Comparison of ENCODE assay signal across 10 cellular contexts in the genomic region with DNA sequence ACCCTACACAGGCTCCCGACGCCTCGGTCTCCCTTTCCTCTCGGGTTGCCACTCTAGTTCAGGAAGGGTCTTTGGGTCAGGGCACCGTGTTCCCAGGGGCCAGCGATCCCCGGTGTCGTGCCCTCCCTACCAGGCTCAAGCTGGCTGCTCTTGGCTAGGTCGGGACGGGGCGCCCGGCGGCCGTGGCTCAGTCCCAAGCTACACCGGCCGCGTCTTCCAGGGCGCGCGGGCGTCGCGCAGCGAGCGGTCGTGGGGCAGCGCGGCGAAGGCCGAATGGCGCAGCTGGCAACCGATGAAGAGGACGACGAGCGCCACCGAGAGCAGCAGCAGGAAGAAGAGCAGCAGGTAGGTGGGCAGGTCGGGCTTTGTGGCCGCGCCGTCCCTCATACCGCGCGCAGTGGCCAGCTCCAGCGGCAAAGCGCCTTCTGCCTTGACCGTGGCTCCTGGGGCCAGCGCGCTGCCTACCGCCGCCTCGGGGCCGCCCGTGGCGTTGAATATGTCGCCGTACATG. TPM values are rescaled to one million over a fixed set of nuclear protein-coding genes. Genes with fewer than 3 reads are reported as not detected.
DNase-seq lines count a peak whose midpoint lies in the region; ATAC-seq, FAIRE-seq and TF ChIP-seq lines count a peak whose summit lies in the region.
"Had no signal": no experiment of that assay in that cellular context is flagged by ENCODE, and none has a peak within 500 bp of the region (broad histone marks: within the 10 kb centered on the region; RNA-seq: fewer than 3 reads in every experiment).

No MANE protein-coding gene starts in this region.

- H3K27ac ChIP-seq in H9 (ENCODE audit: insufficient read length, low read depth, low read length), result no peak overlapping the region
- H3K27ac ChIP-seq in GM12878 (ENCODE audit: control insufficient read depth, insufficient read depth), result no peak overlapping the region

- no peak overlapping the region for H4K8ac ChIP-seq in H9 (replicated peaks; ENCODE audit: insufficient read length, low read depth, low read length)

- TF ChIP-seq CTCF in H9 (conservative IDR thresholded peaks at IDR 0.05) (no peak), GM12878 (IDR thresholded peaks at IDR 0.05 in 2 of 3, conservative IDR thresholded peaks at IDR 0.05 in 1 of 3; ENCODE audit: control insufficient read depth in 2 of 3, extremely low read depth in 1 of 3, insufficient read depth in 1 of 3, low read depth in 3 of 3, low read length in 3 of 3) (no peak)

- H4K5ac ChIP-seq in H9 (ENCODE audit: insufficient read length, low read depth, low read length), result no peak overlapping the region

- H3K4me2 ChIP-seq in H9 (ENCODE audit: insufficient read depth, insufficient read length, low read length) (peak overlapping the region; percentile 69), GM12878 (ENCODE audit: control insufficient read depth, insufficient read depth) (no peak overlapping the region)

- no peaks in the 10 kb centered on the region for H4K20me1 ChIP-seq in H9 (ENCODE audit: control insufficient read depth, insufficient read depth, insufficient read length)
- H4K20me1 ChIP-seq in GM12878 (ENCODE audit: control insufficient read depth, insufficient read depth), result no peaks in the 10 kb centered on the region

- no peak for TF ChIP-seq RAD21 in GM12878 (IDR thresholded peaks at IDR 0.05; ENCODE audit: insufficient read depth, low read depth, low read length)

- in situ Hi-C loops in GM12878 (cut with MboI), result no loop called here

- H3K36me3 Mint-ChIP-seq in H9 (ENCODE audit: insufficient read depth in 1 of 3, low read depth in 3 of 3), result peaks cover 6 to 18% (median 7%) of the 10 kb centered on the region in 3 experiments; a peak in 4 of 7 replicates

- peaks cover 16 to 23% of the 10 kb centered on the region in 2 experiments for H3K4me1 Mint-ChIP-seq in H9

- no peaks in the 10 kb centered on the region for H3K9me3 Mint-ChIP-seq in H9
- H3K9me3 Mint-ChIP-seq: activated CD4-positive, alpha-beta memory T cell treated with anti-CD3 and anti-CD28 coated beads for 36 hours had no signal

- H3K14ac ChIP-seq in H9 (ENCODE audit: insufficient read depth, low read length), result peak overlapping the region; percentile 9; the same call in 1 of the 2 replicates

- no peak overlapping the region for H3K4me3 ChIP-seq in GM12878
- H3K4me3 ChIP-seq in skeletal muscle cell (ENCODE audit: low read depth, low read length), result peak overlapping the region; percentile 34

- TF ChIP-seq POLR2A in GM12878 (IDR thresholded peaks at IDR 0.05; ENCODE audit: low read depth, low read length), result peak; percentile 24; the same call in 1 of the 2 replicates

- no peak overlapping the region for H3K4ac ChIP-seq in H9 (ENCODE audit: low read depth, low read length)

- no peak overlapping the region for H3K18ac ChIP-seq in H9 (ENCODE audit: insufficient read length, low read depth, low read length)

- SMC1A ChIA-PET in GM12878 (lab: Charles Lee; ENCODE audit: uncharacterized antibody, unreplicated experiment), result no interaction called here

- intact Hi-C loops in GM12878 (cut with micrococcal nuclease; ENCODE audit: unreplicated experiment), result no loop called here

- H3K23ac ChIP-seq in H9 (ENCODE audit: insufficient read length, low read depth, low read length), result no peak overlapping the region

- H3T11ph ChIP-seq in H9 (ENCODE audit: low read length), result no peak overlapping the region

- no CpG with 5 or more reads among the region's 56 CpGs for WGBS in H9 (ENCODE audit: extremely low coverage, insufficient read length, low lambda C conversion rate)
- 49% methylated on average over 30 of the region's 56 CpGs for WGBS in GM12878 (ENCODE audit: insufficient coverage, insufficient replicate concordance, low lambda C conversion rate, missing lambda C conversion rate)

- no peak overlapping the region for H2BK120ac ChIP-seq in H9 (ENCODE audit: low read depth, low read length, poor library complexity, severe bottlenecking)

- peak; percentile 16 for ATAC-seq in GM12878

- H3K27me3 ChIP-seq in H9 (ENCODE audit: insufficient read depth, low read length) (peaks cover 59% of the 10 kb centered on the region), GM12878 (replicated peaks in 1 of 2; ENCODE audit: control insufficient read depth in 2 of 2, insufficient read depth in 2 of 2, low read length in 1 of 2) (peaks cover 0 to 7% of the 10 kb centered on the region in 2 experiments; a peak in 3 of 4 replicates)

- H3K27me3 Mint-ChIP-seq in H9 (ENCODE audit: low read depth), result peaks cover 89% of the 10 kb centered on the region

- H3K4me1 ChIP-seq in H9 (ENCODE audit: insufficient read depth, low read length), result no peaks in the 10 kb centered on the region
- H3K4me1 ChIP-seq in GM12878 (ENCODE audit: control insufficient read depth, insufficient read depth, low read length), result no peaks in the 10 kb centered on the region

- H4K91ac ChIP-seq in H9 (ENCODE audit: insufficient read length, low read depth, low read length), result no peak overlapping the region

- H2BK20ac ChIP-seq in H9 (ENCODE audit: low read depth, low read length, poor library complexity, severe bottlenecking), result no peak overlapping the region

- H3K27ac Mint-ChIP-seq in H9, result no peak overlapping the region
- H3K27ac Mint-ChIP-seq: activated CD4-positive, alpha-beta memory T cell treated with anti-CD3 and anti-CD28 coated beads for 36 hours had no signal

- H2BK12ac ChIP-seq in H9 (ENCODE audit: insufficient read length, low read depth, low read length), result no peak overlapping the region

- CTCF ChIA-PET in GM12878 (lab: Yijun Ruan, JAX), result no interaction called here

- H3K4me3 Mint-ChIP-seq in H9, result peak overlapping the region; percentile 62 to 84
- H3K4me3 Mint-ChIP-seq: activated CD4-positive, alpha-beta memory T cell treated with anti-CD3 and anti-CD28 coated beads for 36 hours had no signal

- FAIRE-seq in GM12878 (lab: Jason Lieb, UNC), result no peak

- no peak overlapping the region for H2AK5ac ChIP-seq in H9 (ENCODE audit: insufficient read length, low read length)

- no peaks in the 10 kb centered on the region for H3K79me2 ChIP-seq in H9 (ENCODE audit: insufficient read depth, low read length)
- no peaks in the 10 kb centered on the region for H3K79me2 ChIP-seq in GM12878 (ENCODE audit: control insufficient read depth, insufficient read depth, low read length)

- POLR2A ChIA-PET in GM12878 (lab: Charles Lee), result no interaction called here

- peaks cover 16% of the 10 kb centered on the region for H3K23me2 ChIP-seq in H9 (ENCODE audit: insufficient read length, low read depth, low read length, poor library complexity, severe bottlenecking)

- DNase-seq in H9 (peak; percentile 57), GM12878 (ENCODE audit: low read depth, low spot score) (no peak), iPS-NIHi11 (ENCODE audit: low spot score) (peak; percentile 51), skeletal muscle cell (ENCODE audit: low read depth) (no peak), NCI-H2171 (lab: John Stamatoyannopoulos, UW) (no peak), anterior cingulate cortex (lab: John Stamatoyannopoulos, UW) (no peak)
- no peak for DNase-seq in stimulated activated CD4-positive, alpha-beta T cell treated with anti-CD3 and anti-CD28 coated beads, Interleukin-12 subunit alpha, Interleukin-12 subunit beta, amount 100 ng/mL, for 4 hours
- no peak for DNase-seq in activated CD4-positive, alpha-beta T cell treated with anti-CD3 and anti-CD28 coated beads for 4 hours
- DNase-seq: activated CD4-positive, alpha-beta memory T cell treated with anti-CD3 and anti-CD28 coated beads for 36 hours had no signal

- H3K56ac ChIP-seq in H9 (ENCODE audit: insufficient read length, low read depth, low read length), result no peak overlapping the region

- no peaks in the 10 kb centered on the region for H3K36me3 ChIP-seq in GM12878 (ENCODE audit: control insufficient read depth in 2 of 2, insufficient read depth in 2 of 2, low read length in 1 of 2)

- H2AFZ ChIP-seq in H9 (ENCODE audit: low read length) (no peak overlapping the region), GM12878 (ENCODE audit: control insufficient read depth, low read depth, low read length) (no peak overlapping the region)

- no peak for TF ChIP-seq EP300 in GM12878 (IDR thresholded peaks at IDR 0.05; ENCODE audit: borderline replicate concordance in 1 of 2, control insufficient read depth in 1 of 2, low read depth in 2 of 2, low read length in 2 of 2)

- no peak overlapping the region for H2BK15ac ChIP-seq in H9 (ENCODE audit: low read depth, low read length)

- no TSS peak for BruUV-seq in GM12878 (replicated peaks; lab: Mats Ljungman, UMichigan)

- RAD21 ChIA-PET in GM12878 (lab: Charles Lee; ENCODE audit: unreplicated experiment), result no interaction called here

- H3K79me1 ChIP-seq in H9 (ENCODE audit: insufficient read depth, low read depth, low read length, poor library complexity, severe bottlenecking), result no peaks in the 10 kb centered on the region

- H2BK5ac ChIP-seq in H9 (ENCODE audit: insufficient read length, low read length), result no peak overlapping the region

- H3K9ac ChIP-seq in H9 (ENCODE audit: extremely low read depth, insufficient read length, low read length), result no peak overlapping the region
- H3K9ac ChIP-seq in GM12878 (ENCODE audit: control insufficient read depth, insufficient read depth, low read length), result no peak overlapping the region

- H3K9me3 ChIP-seq in H9 (ENCODE audit: control insufficient read depth, low read depth, low read length) (no peaks in the 10 kb centered on the region), GM12878 (replicated peaks; ENCODE audit: control insufficient read depth, insufficient read depth, low read length) (no peaks in the 10 kb centered on the region)

RNA-seq across cellular contexts. Expression of a gene that starts 0.9 kb away (rescaled TPM):
- 0.13 TPM in 1 of 2 replicates, not detected in the other for total RNA-seq in H9 (2021)
- not detected in 2 replicates for total RNA-seq in GM12878 (2013; cell fraction: nucleolus; rRNA removed)
- not detected in 2 replicates for total RNA-seq in GM12878 (2014; rRNA removed)
- not detected in 2 replicates for total RNA-seq in GM12878 (2014; rRNA removed; fragmentation: Illumina TruSeq; extraction: Trizol)
- total RNA-seq in GM12878 (2021), result not detected in 2 replicates
- not detected for polyA plus RNA-seq in GM12878 (2011; ENCODE audit: low read depth)
- polyA plus RNA-seq in GM12878 (2011; rRNA removed), result not detected in 2 replicates
- polyA plus RNA-seq in GM12878 (2011; cell fraction: cytosol; rRNA removed), result not detected in 2 replicates
- polyA plus RNA-seq in GM12878 (2011; cell fraction: nucleus; rRNA removed), result not detected in 2 replicates
- not detected in 2 replicates for polyA plus RNA-seq in GM12878 (2012)
- polyA plus RNA-seq in GM12878 (2014; fragmentation: Illumina TruSeq; extraction: Trizol), result not detected in 2 replicates
- not detected for polyA plus RNA-seq in GM12878 (2014; fragmentation: Nextera tagmentation; extraction: Ambion mirVana)
- not detected in 2 replicates for polyA plus RNA-seq in GM12878 (2014; rRNA removed)
- polyA plus RNA-seq in GM12878 (2016; fragmentation: Nextera tagmentation; extraction: Ambion mirVana), result not detected
- not detected in 2 replicates for polyA minus RNA-seq in GM12878 (2011; rRNA and poly(A)+ RNA removed)
- polyA minus RNA-seq in GM12878 (2011; cell fraction: cytosol; rRNA and poly(A)+ RNA removed), result not detected in 2 replicates
- polyA minus RNA-seq in GM12878 (2011; cell fraction: nucleus; rRNA and poly(A)+ RNA removed), result not detected in 2 replicates
- total RNA-seq: activated CD4-positive, alpha-beta memory T cell treated with anti-CD3 and anti-CD28 coated beads for 36 hours; glomerular endothelial cell had no signal

RNA-seq across cellular contexts. Expression of a gene that starts 59.4 kb away (rescaled TPM):
- 58.3 and 69.3 TPM in 2 replicates for total RNA-seq in H9 (2021)
- total RNA-seq in GM12878 (2013; cell fraction: nucleolus; rRNA removed), result 145 and 164 TPM in 2 replicates
- total RNA-seq in GM12878 (2014; rRNA removed), result 8.0 and 10.4 TPM in 2 replicates
- total RNA-seq in GM12878 (2014; rRNA removed; fragmentation: Illumina TruSeq; extraction: Trizol), result 11.1 and 11.4 TPM in 2 replicates
- 14.8 and 15.4 TPM in 2 replicates for total RNA-seq in GM12878 (2021)
- polyA plus RNA-seq in GM12878 (2011; ENCODE audit: low read depth), result 5.4 TPM
- 40.6 and 56.1 TPM in 2 replicates for polyA plus RNA-seq in GM12878 (2011; rRNA removed)
- polyA plus RNA-seq in GM12878 (2011; cell fraction: cytosol; rRNA removed), result 16.7 and 22.3 TPM in 2 replicates
- polyA plus RNA-seq in GM12878 (2011; cell fraction: nucleus; rRNA removed), result 19.8 and 23.5 TPM in 2 replicates
- polyA plus RNA-seq in GM12878 (2012), result 5.0 and 5.7 TPM in 2 replicates
- polyA plus RNA-seq in GM12878 (2014; fragmentation: Illumina TruSeq; extraction: Trizol), result 9.2 and 11.1 TPM in 2 replicates
- polyA plus RNA-seq in GM12878 (2014; fragmentation: Nextera tagmentation; extraction: Ambion mirVana), result 1 to 10 TPM; 3.6 to 7.1 TPM
- 12.4 and 12.5 TPM in 2 replicates for polyA plus RNA-seq in GM12878 (2014; rRNA removed)
- 10 to 100 TPM; 14.2 to 16.0 TPM for polyA plus RNA-seq in GM12878 (2016; fragmentation: Nextera tagmentation; extraction: Ambion mirVana)
- 45.7 and 59.2 TPM in 2 replicates for polyA minus RNA-seq in GM12878 (2011; rRNA and poly(A)+ RNA removed)
- polyA minus RNA-seq in GM12878 (2011; cell fraction: cytosol; rRNA and poly(A)+ RNA removed), result 11.4 and 22.4 TPM in 2 replicates
- polyA minus RNA-seq in GM12878 (2011; cell fraction: nucleus; rRNA and poly(A)+ RNA removed), result 21.9 and 33.2 TPM in 2 replicates

Comparison
In these comparisons a context has a peak if more than half of its experiments do, and no peak if none do; other contexts are left out.
1. DNase-seq: peak in H9 (single experiment) and iPS-NIHi11 (single experiment); none in GM12878 (single experiment), skeletal muscle cell (single experiment), stimulated activated CD4-positive, alpha-beta T cell treated with anti-CD3 and anti-CD28 coated beads, Interleukin-12 subunit alpha, Interleukin-12 subunit beta, amount 100 ng/mL, for 4 hours (single experiment), NCI-H2171 (single experiment), anterior cingulate cortex (0 of 58) and activated CD4-positive, alpha-beta T cell treated with anti-CD3 and anti-CD28 coated beads for 4 hours (0 of 2).